In the genomic region with DNA sequence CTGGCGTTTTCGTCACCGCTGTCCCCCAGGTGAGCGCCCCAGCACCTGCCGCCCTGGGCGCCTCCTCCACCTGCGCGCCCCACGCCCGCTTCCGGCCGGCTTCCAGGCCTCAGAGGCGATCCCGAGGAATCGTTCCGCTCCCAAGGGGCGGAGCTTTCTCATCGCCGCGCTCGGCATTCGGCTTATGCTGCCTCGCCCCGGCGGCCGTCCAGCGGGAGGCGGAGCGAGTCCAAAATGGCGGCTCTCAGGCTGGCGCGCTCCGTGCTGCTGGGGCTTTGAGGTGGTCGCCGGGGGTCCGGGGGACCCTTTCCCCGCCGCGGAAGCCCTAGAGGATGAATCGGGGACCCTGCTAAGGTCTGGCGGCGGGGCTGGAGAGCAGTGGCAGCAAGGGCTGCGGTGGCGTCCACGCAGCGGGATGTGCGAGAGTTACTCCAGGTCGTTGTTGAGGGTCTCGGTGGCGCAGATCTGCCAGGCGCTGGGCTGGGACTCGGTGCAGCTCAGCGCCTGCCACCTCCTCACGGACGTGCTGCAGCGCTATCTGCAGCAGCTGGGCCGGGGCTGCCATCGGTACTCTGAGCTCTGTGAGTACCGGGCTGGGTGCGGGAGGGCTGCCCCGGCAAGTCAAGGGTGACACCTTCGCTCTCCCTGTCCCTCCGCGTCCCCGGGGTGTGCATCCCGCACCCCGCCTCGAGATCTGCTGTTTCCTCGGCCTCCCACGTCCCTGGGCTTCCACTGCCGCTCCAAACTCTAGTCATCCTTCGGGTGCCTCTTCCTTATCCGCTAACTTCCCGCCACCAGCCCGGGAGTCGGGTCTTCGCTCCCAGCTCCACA, we compare ENCODE assay signal across 8 cellular contexts. TPM values are rescaled to one million over a fixed set of nuclear protein-coding genes. Genes with fewer than 3 reads are reported as not detected.
DNase-seq lines count a peak whose midpoint lies in the region; ATAC-seq and TF ChIP-seq lines count a peak whose summit lies in the region.

A gene with protein sequence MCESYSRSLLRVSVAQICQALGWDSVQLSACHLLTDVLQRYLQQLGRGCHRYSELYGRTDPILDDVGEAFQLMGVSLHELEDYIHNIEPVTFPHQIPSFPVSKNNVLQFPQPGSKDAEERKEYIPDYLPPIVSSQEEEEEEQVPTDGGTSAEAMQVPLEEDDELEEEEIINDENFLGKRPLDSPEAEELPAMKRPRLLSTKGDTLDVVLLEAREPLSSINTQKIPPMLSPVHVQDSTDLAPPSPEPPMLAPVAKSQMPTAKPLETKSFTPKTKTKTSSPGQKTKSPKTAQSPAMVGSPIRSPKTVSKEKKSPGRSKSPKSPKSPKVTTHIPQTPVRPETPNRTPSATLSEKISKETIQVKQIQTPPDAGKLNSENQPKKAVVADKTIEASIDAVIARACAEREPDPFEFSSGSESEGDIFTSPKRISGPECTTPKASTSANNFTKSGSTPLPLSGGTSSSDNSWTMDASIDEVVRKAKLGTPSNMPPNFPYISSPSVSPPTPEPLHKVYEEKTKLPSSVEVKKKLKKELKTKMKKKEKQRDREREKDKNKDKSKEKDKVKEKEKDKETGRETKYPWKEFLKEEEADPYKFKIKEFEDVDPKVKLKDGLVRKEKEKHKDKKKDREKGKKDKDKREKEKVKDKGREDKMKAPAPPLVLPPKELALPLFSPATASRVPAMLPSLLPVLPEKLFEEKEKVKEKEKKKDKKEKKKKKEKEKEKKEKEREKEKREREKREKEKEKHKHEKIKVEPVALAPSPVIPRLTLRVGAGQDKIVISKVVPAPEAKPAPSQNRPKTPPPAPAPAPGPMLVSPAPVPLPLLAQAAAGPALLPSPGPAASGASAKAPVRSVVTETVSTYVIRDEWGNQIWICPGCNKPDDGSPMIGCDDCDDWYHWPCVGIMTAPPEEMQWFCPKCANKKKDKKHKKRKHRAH (plus strand): TSS at position 211 of the 831 bp plus-strand sequence. CDS start 205 bp downstream, at position 416.

- intact Hi-C loops in left ventricle myocardium superior (cut with micrococcal nuclease) = no loop called here

- DNase-seq in NCI-H1417 (lab: John Stamatoyannopoulos, UW) (peak; percentile 83 to 91 (median 91)), amniotic stem cell (lab: John Stamatoyannopoulos, UW) (peak; percentile 84), left ventricle myocardium superior (peak; percentile 95), progenitor cell of endocrine pancreas (ENCODE audit: low spot score, unreplicated experiment) (peak; percentile 92), ureter (ENCODE audit: low spot score) (peak; percentile 95)

- peak; percentile 85 for ATAC-seq in GM18499 (IDR thresholded peaks at IDR 0.05; ENCODE audit: insufficient read depth, unreplicated experiment)
- peak; percentile 92 for ATAC-seq in HG02798 (IDR thresholded peaks at IDR 0.05; ENCODE audit: poor library complexity, unreplicated experiment)
- ATAC-seq in left ventricle myocardium superior = peak; percentile 92

- peak within 1 kb of the TSS; percentile 99 for H3K4me3 Mint-ChIP-seq in T-helper 1 cell treated with Interleukin-12 subunit alpha and Interleukin-12 subunit beta and Interleukin-4 antibody, amounts not matched to agents 30 μg/mL and 1 μg/mL, for 36 hours
- H3K4me3 Mint-ChIP-seq in progenitor cell of endocrine pancreas (ENCODE audit: low read depth) = peak within 1 kb of the TSS; percentile 91

- peaks cover 24% of the 10 kb centered on the region for H3K4me1 Mint-ChIP-seq in T-helper 1 cell treated with Interleukin-12 subunit alpha and Interleukin-12 subunit beta and Interleukin-4 antibody, amounts not matched to agents 30 μg/mL and 1 μg/mL, for 36 hours (ENCODE audit: low read depth)
- peaks cover 20% of the 10 kb centered on the region for H3K4me1 Mint-ChIP-seq in progenitor cell of endocrine pancreas (ENCODE audit: low read depth)

- no peak for TF ChIP-seq CTCF in progenitor cell of endocrine pancreas (IDR thresholded peaks at IDR 0.05; ENCODE audit: unreplicated experiment)

- peak within 1 kb of the TSS; percentile 92 for H3K27ac Mint-ChIP-seq in T-helper 1 cell treated with Interleukin-12 subunit alpha and Interleukin-12 subunit beta and Interleukin-4 antibody, amounts not matched to agents 30 μg/mL and 1 μg/mL, for 36 hours
- peak within 1 kb of the TSS; percentile 95 for H3K27ac Mint-ChIP-seq in progenitor cell of endocrine pancreas

- peaks cover 5% of the 10 kb centered on the region for H3K36me3 Mint-ChIP-seq in T-helper 1 cell treated with Interleukin-12 subunit alpha and Interleukin-12 subunit beta and Interleukin-4 antibody, amounts not matched to agents 30 μg/mL and 1 μg/mL, for 36 hours (ENCODE audit: low read depth)
- no peaks in the 10 kb centered on the region for H3K36me3 Mint-ChIP-seq in progenitor cell of endocrine pancreas (ENCODE audit: insufficient read depth)

- H3K9me3 Mint-ChIP-seq in T-helper 1 cell treated with Interleukin-12 subunit alpha and Interleukin-12 subunit beta and Interleukin-4 antibody, amounts not matched to agents 30 μg/mL and 1 μg/mL, for 36 hours = no peaks in the 10 kb centered on the region
- H3K9me3 Mint-ChIP-seq in progenitor cell of endocrine pancreas (ENCODE audit: low read depth) = no peaks in the 10 kb centered on the region

- peaks cover 26% of the 10 kb centered on the region for H3K27me3 Mint-ChIP-seq in T-helper 1 cell treated with Interleukin-12 subunit alpha and Interleukin-12 subunit beta and Interleukin-4 antibody, amounts not matched to agents 30 μg/mL and 1 μg/mL, for 36 hours (ENCODE audit: low read depth)
- no peaks in the 10 kb centered on the region for H3K27me3 Mint-ChIP-seq in progenitor cell of endocrine pancreas

RNA-seq across cellular contexts. Expression of the gene that starts here (rescaled TPM):
- 13.0 TPM for total RNA-seq in left ventricle myocardium superior
- total RNA-seq in progenitor cell of endocrine pancreas = 8.5 and 9.4 TPM in 2 replicates
- total RNA-seq in ureter = 10.0 TPM

Comparison
In these comparisons a context has a peak if more than half of its experiments do, and no peak if none do; other contexts are left out.
1. Peak in every context shown above with its lines: DNase-seq and ATAC-seq.